In the genomic region with DNA sequence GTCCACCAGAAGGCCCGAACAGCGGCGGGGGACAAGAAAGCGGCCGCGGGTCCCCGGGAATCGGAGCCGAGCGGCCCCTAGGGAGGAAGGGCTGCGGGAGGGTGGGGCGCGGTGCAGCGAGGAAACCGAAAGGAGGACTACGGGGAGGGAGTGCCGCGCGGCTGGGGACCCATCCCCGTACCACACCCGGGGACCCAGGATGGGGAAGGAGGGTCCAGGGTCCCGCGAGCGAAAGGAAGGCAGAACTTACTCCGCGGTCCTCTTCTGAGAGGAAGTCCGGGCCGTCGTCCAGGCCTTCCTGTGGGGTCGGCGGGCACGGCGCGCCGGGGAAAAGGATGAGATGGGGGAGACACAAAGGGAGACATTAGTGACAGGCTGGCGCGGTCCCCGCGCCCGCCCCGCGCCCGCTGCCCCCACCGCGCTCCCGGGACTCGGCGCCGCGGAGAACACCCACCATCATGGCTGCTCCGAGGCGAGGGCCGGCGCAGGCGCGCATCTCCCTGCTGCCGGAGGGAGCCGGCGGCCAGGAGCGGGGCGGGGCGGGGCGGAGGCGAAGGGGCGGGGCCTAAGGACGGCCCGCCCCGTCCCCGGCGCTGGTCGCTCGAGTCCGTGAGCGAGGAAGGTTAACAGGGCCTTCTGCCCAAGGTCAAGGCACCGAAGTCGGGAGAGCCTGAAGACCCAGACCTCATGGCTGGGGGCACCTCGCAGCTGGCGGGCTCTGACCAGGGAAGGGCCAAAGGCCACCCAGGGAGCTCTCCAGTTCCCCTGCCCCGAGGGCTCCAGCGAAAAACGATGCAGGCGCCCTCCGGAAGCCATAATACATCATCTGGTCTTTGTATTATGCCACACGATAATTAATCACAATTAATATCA, we compare ENCODE assay signal across 8 cellular contexts. TPM values are rescaled to one million over a fixed set of nuclear protein-coding genes. Genes with fewer than 3 reads are reported as not detected.
A peak's percentile ranks its signal among the peaks of the same experiment; 100 is the strongest.
DNase-seq lines count a peak whose midpoint lies in the region; ATAC-seq and TF ChIP-seq lines count a peak whose summit lies in the region.

Gene SNX6, minus strand, starts transcription at position 492 of the 873 bp plus-strand sequence. Its CDS starts 32 bp downstream, at position 460.

- H3K4me3 ChIP-seq in GM08714 (ENCODE audit: low read length) (peak within 1 kb of the TSS; percentile 99), MG63 (peak within 1 kb of the TSS; percentile 72), cardiac muscle cell (peak within 1 kb of the TSS; percentile 96), trophoblast cell (ENCODE audit: low read depth, low read length) (peak within 1 kb of the TSS; percentile 97), tibial nerve (peak within 1 kb of the TSS; percentile 73 to 96 (median 77))

- no peak within 1 kb of the TSS for H2BK5ac ChIP-seq in H9 (ENCODE audit: insufficient read length, low read length)
- H2BK5ac ChIP-seq in trophoblast cell (ENCODE audit: low read depth, low read length, poor library complexity) = peak within 1 kb of the TSS; percentile 62

- H3K9me3 ChIP-seq in H9 (ENCODE audit: control insufficient read depth, low read depth, low read length) (no peaks in the 10 kb centered on the region), MG63 (no peaks in the 10 kb centered on the region), cardiac muscle cell (ENCODE audit: low read depth) (no peaks in the 10 kb centered on the region), trophoblast cell (ENCODE audit: insufficient read depth, low read depth, low read length) (no peaks in the 10 kb centered on the region), tibial nerve (no peaks in the 10 kb centered on the region)

- H3K79me2 ChIP-seq in H9 (ENCODE audit: insufficient read depth, low read length) (no peaks in the 10 kb centered on the region; the same call in 1 of the 2 replicates), trophoblast cell (ENCODE audit: control insufficient read depth, insufficient read depth, low read length, poor library complexity) (peaks cover 6% of the 10 kb centered on the region)

- H3K27ac ChIP-seq in H9 (ENCODE audit: insufficient read length, low read depth, low read length) = no peak within 1 kb of the TSS
- peak within 1 kb of the TSS; percentile 79 for H3K27ac ChIP-seq in cardiac muscle cell
- H3K27ac ChIP-seq in trophoblast cell (ENCODE audit: low read depth, low read length) = peak within 1 kb of the TSS; percentile 20
- H3K27ac ChIP-seq in tibial nerve = peak within 1 kb of the TSS; percentile 93 to 99 (median 97)

- peak within 1 kb of the TSS; percentile 77 for H3K4me2 ChIP-seq in H9 (ENCODE audit: insufficient read depth, insufficient read length, low read length)
- peak within 1 kb of the TSS; percentile 96 for H3K4me2 ChIP-seq in trophoblast cell (ENCODE audit: low read length)

- H3K4me3 Mint-ChIP-seq in H9 = peak within 1 kb of the TSS; percentile 84 to 91
- H3K4me3 Mint-ChIP-seq in activated naive CD8-positive, alpha-beta T cell treated with anti-CD3 and anti-CD28 coated beads, Interleukin-2, amount 50 U/mL, for 24 hours = peak within 1 kb of the TSS; percentile 92

- H4K20me1 ChIP-seq in H9 (ENCODE audit: control insufficient read depth, insufficient read depth, insufficient read length) = no peaks in the 10 kb centered on the region

- H4K91ac ChIP-seq in H9 (ENCODE audit: insufficient read length, low read depth, low read length) (no peak within 1 kb of the TSS), trophoblast cell (ENCODE audit: low read depth, low read length) (peak within 1 kb of the TSS; percentile 69)

- H2BK12ac ChIP-seq in H9 (ENCODE audit: insufficient read length, low read depth, low read length) (no peak within 1 kb of the TSS), trophoblast cell (ENCODE audit: low read length) (no peak within 1 kb of the TSS)

- H3K4me1 Mint-ChIP-seq in H9 = peaks cover 10 to 13% of the 10 kb centered on the region in 2 experiments
- peaks cover 26% of the 10 kb centered on the region for H3K4me1 Mint-ChIP-seq in activated naive CD8-positive, alpha-beta T cell treated with anti-CD3 and anti-CD28 coated beads, Interleukin-2, amount 50 U/mL, for 24 hours

- no CpG with 5 or more reads among the region's 84 CpGs for WGBS in H9 (ENCODE audit: extremely low coverage, insufficient read length, low lambda C conversion rate)
- no CpG with 5 or more reads among the region's 84 CpGs for WGBS in trophoblast cell (ENCODE audit: extremely low coverage, insufficient coverage, insufficient read length)
- 1% methylated on average over 45 to 69 of the region's 84 CpGs for WGBS in tibial nerve, 2 donors

- H2AFZ ChIP-seq in H9 (ENCODE audit: low read length) (peak within 1 kb of the TSS; percentile 71), trophoblast cell (ENCODE audit: insufficient read depth, low read length, poor library complexity) (peak within 1 kb of the TSS; percentile 87)

- peaks cover 6% of the 10 kb centered on the region for H3K27me3 Mint-ChIP-seq in H9 (ENCODE audit: low read depth)
- H3K27me3 Mint-ChIP-seq in activated naive CD8-positive, alpha-beta T cell treated with anti-CD3 and anti-CD28 coated beads, Interleukin-2, amount 50 U/mL, for 24 hours = peaks cover 3% of the 10 kb centered on the region

- H3K9ac ChIP-seq in H9 (ENCODE audit: extremely low read depth, insufficient read length, low read length) (peak within 1 kb of the TSS; percentile 81), trophoblast cell (ENCODE audit: low read length) (peak within 1 kb of the TSS; percentile 93)

- peak in 1 of 2 donors; percentile 81 for TF ChIP-seq EP300 in tibial nerve (IDR thresholded peaks at IDR 0.05)

- H3K4ac ChIP-seq in H9 (ENCODE audit: low read depth, low read length) = no peak within 1 kb of the TSS
- H3K4ac ChIP-seq in trophoblast cell (ENCODE audit: low read depth, low read length) = peak within 1 kb of the TSS; percentile 81

- H3T11ph ChIP-seq in H9 (ENCODE audit: low read length) = no peak within 1 kb of the TSS

- no peak within 1 kb of the TSS for H4K5ac ChIP-seq in H9 (ENCODE audit: insufficient read length, low read depth, low read length)

- H3K36me3 Mint-ChIP-seq in H9 (ENCODE audit: insufficient read depth in 1 of 3, low read depth in 3 of 3) = peaks cover 2 to 30% (median 17%) of the 10 kb centered on the region in 3 experiments; a peak in 6 of 7 replicates
- H3K36me3 Mint-ChIP-seq in activated naive CD8-positive, alpha-beta T cell treated with anti-CD3 and anti-CD28 coated beads, Interleukin-2, amount 50 U/mL, for 24 hours (ENCODE audit: low read depth) = peaks cover 11% of the 10 kb centered on the region

- peak; percentile 94 for ATAC-seq in activated naive CD8-positive, alpha-beta T cell treated with anti-CD3 and anti-CD28 coated beads, Interleukin-2, amount 50 U/mL, for 24 hours

- peak within 1 kb of the TSS; percentile 86 for H4K12ac ChIP-seq in trophoblast cell (ENCODE audit: low read depth, low read length)

- no peak within 1 kb of the TSS for H2BK120ac ChIP-seq in H9 (ENCODE audit: low read depth, low read length, poor library complexity, severe bottlenecking)
- peak within 1 kb of the TSS; percentile 85 for H2BK120ac ChIP-seq in trophoblast cell (ENCODE audit: insufficient read depth, low read length, poor library complexity)

- H4K8ac ChIP-seq in H9 (replicated peaks; ENCODE audit: insufficient read length, low read depth, low read length) = no peak within 1 kb of the TSS
- H4K8ac ChIP-seq in trophoblast cell (ENCODE audit: low read depth, low read length) = peak within 1 kb of the TSS; percentile 95

- H3K36me3 ChIP-seq in MG63 (no peaks in the 10 kb centered on the region), cardiac muscle cell (no peaks in the 10 kb centered on the region), trophoblast cell (ENCODE audit: control insufficient read depth in 1 of 2, insufficient read depth in 2 of 2, low read length in 2 of 2) (no peaks in the 10 kb centered on the region), tibial nerve (peaks cover 0 to 4% (median 0%) of the 10 kb centered on the region in 3 donors)

- H2AK5ac ChIP-seq in H9 (ENCODE audit: insufficient read length, low read length) (no peak within 1 kb of the TSS), trophoblast cell (ENCODE audit: low read length) (peak within 1 kb of the TSS; percentile 60)

- H3K56ac ChIP-seq in H9 (ENCODE audit: insufficient read length, low read depth, low read length) = no peak within 1 kb of the TSS

- TF ChIP-seq CTCF in H9 (conservative IDR thresholded peaks at IDR 0.05) = no peak
- TF ChIP-seq CTCF in cardiac muscle cell (IDR thresholded peaks at IDR 0.05; ENCODE audit: low read depth, low read length) = no peak
- peak in 1 of 5 experiments; percentile 12 for TF ChIP-seq CTCF in tibial nerve (IDR thresholded peaks at IDR 0.05)

- H3K79me1 ChIP-seq in H9 (ENCODE audit: insufficient read depth, low read depth, low read length, poor library complexity, severe bottlenecking) = no peaks in the 10 kb centered on the region
- peaks cover 6% of the 10 kb centered on the region for H3K79me1 ChIP-seq in trophoblast cell (ENCODE audit: low read length)

- H3K14ac ChIP-seq in H9 (ENCODE audit: insufficient read depth, low read length) (peak within 1 kb of the TSS; percentile 92), trophoblast cell (ENCODE audit: low read length) (peak within 1 kb of the TSS; percentile 95)

- H3K23me2 ChIP-seq in H9 (ENCODE audit: insufficient read length, low read depth, low read length, poor library complexity, severe bottlenecking) = peaks cover 4% of the 10 kb centered on the region

- DNase-seq in H9 (peak; percentile 80), MG63 (peak; percentile 70), T follicular helper cell (ENCODE audit: low read depth) (peak; percentile 79), cardiac muscle cell (ENCODE audit: low read depth in 1 of 2, low spot score in 1 of 2) (peak; percentile 85 to 86), trophoblast cell (peak; percentile 67 to 86), tibial nerve (ENCODE audit: low spot score in 2 of 2) (peak; percentile 67 to 71)
- peak; percentile 84 for DNase-seq in activated naive CD8-positive, alpha-beta T cell treated with anti-CD3 and anti-CD28 coated beads, Interleukin-2, amount 50 U/mL, for 24 hours

- H3K27me3 ChIP-seq in H9 (ENCODE audit: insufficient read depth, low read length) (no peaks in the 10 kb centered on the region), MG63 (no peaks in the 10 kb centered on the region), cardiac muscle cell (no peaks in the 10 kb centered on the region), trophoblast cell (ENCODE audit: insufficient read depth, low read length) (no peaks in the 10 kb centered on the region), tibial nerve (no peaks in the 10 kb centered on the region)

- H3K23ac ChIP-seq in H9 (ENCODE audit: insufficient read length, low read depth, low read length) = no peak within 1 kb of the TSS
- no peak within 1 kb of the TSS for H3K23ac ChIP-seq in trophoblast cell (ENCODE audit: low read length)

- TF ChIP-seq POLR2A in tibial nerve (IDR thresholded peaks at IDR 0.05) = peak; percentile 60 to 80

- peak within 1 kb of the TSS; percentile 72 for H3K18ac ChIP-seq in H9 (ENCODE audit: insufficient read length, low read depth, low read length)
- H3K18ac ChIP-seq in trophoblast cell (ENCODE audit: low read length) = peak within 1 kb of the TSS; percentile 91

- H3K4me1 ChIP-seq in H9 (ENCODE audit: insufficient read depth, low read length) (no peaks in the 10 kb centered on the region; the same call in 1 of the 2 replicates), cardiac muscle cell (ENCODE audit: low read depth) (peaks cover 4% of the 10 kb centered on the region), trophoblast cell (ENCODE audit: control insufficient read depth in 1 of 2, insufficient read depth in 2 of 2, low read length in 2 of 2) (peaks cover 0 to 3% of the 10 kb centered on the region in 2 experiments), tibial nerve (peaks cover 0 to 34% (median 6%) of the 10 kb centered on the region in 4 donors)

- H3K27ac Mint-ChIP-seq in H9 = peak within 1 kb of the TSS in 2 of 3 experiments; percentile 85 to 94; a peak in 6 of 7 replicates
- H3K27ac Mint-ChIP-seq in activated naive CD8-positive, alpha-beta T cell treated with anti-CD3 and anti-CD28 coated beads, Interleukin-2, amount 50 U/mL, for 24 hours = peak within 1 kb of the TSS; percentile 92

- H2BK15ac ChIP-seq in H9 (ENCODE audit: low read depth, low read length) = no peak within 1 kb of the TSS

- no peak within 1 kb of the TSS for H2BK20ac ChIP-seq in H9 (ENCODE audit: low read depth, low read length, poor library complexity, severe bottlenecking)

- H3K9me3 Mint-ChIP-seq in H9 = peaks cover 3 to 4% of the 10 kb centered on the region in 2 experiments; a peak in 4 of 5 replicates
- H3K9me3 Mint-ChIP-seq in activated naive CD8-positive, alpha-beta T cell treated with anti-CD3 and anti-CD28 coated beads, Interleukin-2, amount 50 U/mL, for 24 hours = no peaks in the 10 kb centered on the region

RNA-seq across cellular contexts. Expression of gene SNX6, which starts in this region (rescaled TPM):
- total RNA-seq in H9 (2021) (67.5 and 69.3 TPM in 2 replicates), cardiac muscle cell (95.1 and 139 TPM in 2 replicates), tibial nerve (100 to 1,000 TPM in 1 of 4 donors, 10 to 100 TPM in 3; 60.8 to 118 (median 80.5) TPM)
- total RNA-seq in MG63 (2014; rRNA removed; shearing (Covaris generic); ENCODE audit: low replicate concordance) = 44.5 and 80.6 TPM in 2 replicates
- polyA plus RNA-seq in cardiac muscle cell = 83.1 and 108 TPM in 2 replicates
- polyA plus RNA-seq in trophoblast cell (2013) = 69.9 and 73.3 TPM in 2 replicates
